Comparison of ENCODE assay signal across 1 cellular context in the genomic region with DNA sequence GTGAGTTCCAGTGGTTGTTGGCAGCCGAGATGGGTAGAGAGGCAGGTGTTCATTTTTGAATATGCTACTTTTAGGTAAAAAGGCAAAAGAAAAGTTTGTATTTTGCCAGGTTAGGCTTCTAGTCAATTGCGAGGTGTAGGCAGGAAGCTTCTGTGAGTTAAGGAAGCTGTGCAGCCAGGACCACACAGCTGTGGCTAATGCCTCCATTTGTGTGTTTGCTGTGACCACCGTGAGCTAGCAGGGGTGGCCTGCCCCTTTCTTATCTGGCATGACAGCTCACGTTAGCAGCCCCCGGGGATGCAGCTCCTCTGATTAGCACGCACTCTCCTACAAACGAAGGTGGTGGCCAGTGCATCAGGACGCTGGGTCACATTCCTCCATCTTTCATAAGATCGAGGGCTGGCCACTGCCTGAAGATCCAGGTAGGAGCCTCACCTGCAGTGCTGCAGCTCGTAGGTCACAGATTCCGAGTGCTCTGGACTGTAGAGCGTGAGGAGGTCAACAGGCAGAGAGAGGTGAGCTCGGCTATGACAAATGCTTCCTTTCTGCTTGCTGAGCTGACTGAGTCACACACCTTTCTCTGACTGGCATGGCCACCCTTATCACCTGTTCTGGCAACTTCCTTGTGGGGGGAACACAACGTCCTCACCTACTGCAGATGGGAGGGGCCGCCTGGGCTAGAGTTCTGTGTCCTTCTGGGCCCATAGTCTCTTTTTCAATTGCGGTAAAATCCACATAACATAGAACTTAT.
TF ChIP-seq lines count a peak whose summit lies in the region.

No MANE protein-coding gene starts in this region.

TF ChIP-seq in SK-N-SH treated with all-trans-retinoic acid at 6 μM for 48 hours, 23 proteins besides CTCF, POLR2A, EP300 and RAD21 (continued from another document):
- TF ChIP-seq TSHZ2 (CRISPR knock-in tag; IDR thresholded peaks at IDR 0.05) (no peak), ZC3H10 (CRISPR knock-in tag; IDR thresholded peaks at IDR 0.05) (no peak), ISL1 (CRISPR knock-in tag; IDR thresholded peaks at IDR 0.05) (no peak), PPARA (CRISPR knock-in tag; IDR thresholded peaks at IDR 0.05; ENCODE audit: borderline replicate concordance) (no peak), TCF4 (CRISPR knock-in tag; IDR thresholded peaks at IDR 0.05; ENCODE audit: borderline replicate concordance) (no peak), TOX (CRISPR knock-in tag; IDR thresholded peaks at IDR 0.05; ENCODE audit: borderline replicate concordance) (no peak)
- TF ChIP-seq, protein P1, sequence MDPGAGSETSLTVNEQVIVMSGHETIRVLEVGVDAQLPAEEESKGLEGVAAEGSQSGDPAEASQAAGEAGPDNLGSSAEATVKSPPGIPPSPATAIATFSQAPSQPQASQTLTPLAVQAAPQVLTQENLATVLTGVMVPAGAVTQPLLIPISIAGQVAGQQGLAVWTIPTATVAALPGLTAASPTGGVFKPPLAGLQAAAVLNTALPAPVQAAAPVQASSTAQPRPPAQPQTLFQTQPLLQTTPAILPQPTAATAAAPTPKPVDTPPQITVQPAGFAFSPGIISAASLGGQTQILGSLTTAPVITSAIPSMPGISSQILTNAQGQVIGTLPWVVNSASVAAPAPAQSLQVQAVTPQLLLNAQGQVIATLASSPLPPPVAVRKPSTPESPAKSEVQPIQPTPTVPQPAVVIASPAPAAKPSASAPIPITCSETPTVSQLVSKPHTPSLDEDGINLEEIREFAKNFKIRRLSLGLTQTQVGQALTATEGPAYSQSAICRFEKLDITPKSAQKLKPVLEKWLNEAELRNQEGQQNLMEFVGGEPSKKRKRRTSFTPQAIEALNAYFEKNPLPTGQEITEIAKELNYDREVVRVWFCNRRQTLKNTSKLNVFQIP (CRISPR knock-in tag; IDR thresholded peaks at IDR 0.05; ENCODE audit: borderline replicate concordance, low read depth): no peak
